In the genomic region with DNA sequence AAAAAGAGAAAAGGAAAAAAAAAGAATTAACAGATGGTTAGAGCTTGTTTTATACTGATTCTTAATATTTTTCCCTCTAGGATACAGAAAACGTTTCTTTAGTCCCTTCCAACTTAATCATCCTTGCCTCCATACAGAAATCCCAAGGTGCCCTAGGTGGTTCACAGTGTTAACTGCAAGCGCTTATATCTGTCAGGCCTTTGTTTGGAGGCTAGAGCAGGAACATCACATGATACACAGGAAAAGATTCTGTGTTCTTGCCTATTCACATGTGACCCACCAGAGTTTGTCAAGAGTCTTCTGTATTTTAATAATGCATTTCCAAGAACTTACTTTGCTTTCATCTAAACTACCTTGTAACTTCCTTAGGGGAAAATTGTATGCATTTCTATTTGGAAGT, we compare ENCODE assay signal across 34 cellular contexts.
"Had no signal": no experiment of that assay in that cellular context is flagged by ENCODE, and none has a peak within 500 bp of the region (broad histone marks: within the 10 kb centered on the region; RNA-seq: fewer than 3 reads in every experiment).

No MANE protein-coding gene starts in this region.

- H3K27me3 Mint-ChIP-seq: activated CD4-positive, alpha-beta memory T cell treated with anti-CD3 and anti-CD28 coated beads, Interleukin-2, amount 10 ng/mL, durations not matched to agents 7 days and 5 days; activated naive CD8-positive, alpha-beta T cell; activated naive CD8-positive, alpha-beta T cell treated with anti-CD3 and anti-CD28 coated beads, Interleukin-2, amount 50 U/mL, for 24 hours; brain had no signal

- DNase-seq: activated CD4-positive, alpha-beta memory T cell treated with anti-CD3 and anti-CD28 coated beads, Interleukin-2, amount 10 ng/mL, durations not matched to agents 7 days and 5 days; activated CD4-positive, alpha-beta T cell treated with anti-CD3 and anti-CD28 coated beads for 1 hour; activated CD4-positive, alpha-beta T cell treated with anti-CD3 and anti-CD28 coated beads for 48 hours; activated CD4-positive, CD25-positive, alpha-beta regulatory T cell; activated CD8-positive, alpha-beta memory T cell treated with anti-CD3 and anti-CD28 coated beads for 24 hours; activated CD8-positive, alpha-beta memory T cell treated with anti-CD3 and anti-CD28 coated beads, Interleukin-2, amount 10 ng/mL, durations not matched to agents 7 days and 5 days; activated CD8-positive, alpha-beta memory T cell treated with anti-CD3 and anti-CD28 coated beads, Interleukin-2, amount 50 U/mL, for 48 hours; activated effector memory CD4-positive, alpha-beta T cell treated with Interleukin-2 at 50 U/mL for 16 hours; activated naive CD4-positive, alpha-beta T cell treated with anti-CD3 and anti-CD28 coated beads, Interleukin-2, amount 10 ng/mL, durations not matched to agents 7 days and 5 days; activated naive CD8-positive, alpha-beta T cell treated with anti-CD3 and anti-CD28 coated beads, Interleukin-2, amount 50 U/mL, for 24 hours; activated T-cell treated with anti-CD3 and anti-CD28 coated beads, Interleukin-2, amount 50 U/mL, for 48 hours; anterior cingulate cortex; central memory CD4-positive, alpha-beta T cell; MM.1S; MV-4-11; NCI-H1092; NCI-H1436 treated with DMSO at 0.1 percent for 48 hours; NCI-H1694 treated with DMSO at 0.1 percent for 48 hours; NCI-H2029; NCI-H2171 treated with DMSO at 0.1 percent for 48 hours; NCI-H226; NCI-H446 treated with DMSO at 0.1 percent for 48 hours; NCI-H524; SIG-M5; SW 1271; T-helper 1 cell; T-helper 2 cell; T-helper 9 cell had no signal

- H3K9me3 Mint-ChIP-seq: activated CD4-positive, alpha-beta memory T cell treated with anti-CD3 and anti-CD28 coated beads, Interleukin-2, amount 10 ng/mL, durations not matched to agents 7 days and 5 days; activated naive CD4-positive, alpha-beta T cell treated with anti-CD3 and anti-CD28 coated beads, Interleukin-2, amount 10 ng/mL, durations not matched to agents 7 days and 5 days; activated naive CD8-positive, alpha-beta T cell treated with anti-CD3 and anti-CD28 coated beads, Interleukin-2, amount 50 U/mL, for 24 hours; brain had no signal

- H3K27ac ChIP-seq: KMS-11, VCaP had no signal

- FAIRE-seq: bronchial epithelial cell had no signal

- H3K27ac Mint-ChIP-seq: activated CD4-positive, alpha-beta memory T cell treated with anti-CD3 and anti-CD28 coated beads, Interleukin-2, amount 10 ng/mL, durations not matched to agents 7 days and 5 days; activated CD8-positive, alpha-beta memory T cell treated with anti-CD3 and anti-CD28 coated beads, Interleukin-2, amount 10 ng/mL, durations not matched to agents 7 days and 5 days; activated naive CD4-positive, alpha-beta T cell treated with anti-CD3 and anti-CD28 coated beads, Interleukin-2, amount 10 ng/mL, durations not matched to agents 7 days and 5 days; activated naive CD8-positive, alpha-beta T cell; activated naive CD8-positive, alpha-beta T cell treated with anti-CD3 and anti-CD28 coated beads, Interleukin-2, amount 50 U/mL, for 24 hours had no signal

- H3K4me1 Mint-ChIP-seq: activated CD4-positive, alpha-beta memory T cell treated with anti-CD3 and anti-CD28 coated beads, Interleukin-2, amount 10 ng/mL, durations not matched to agents 7 days and 5 days; activated CD8-positive, alpha-beta memory T cell treated with anti-CD3 and anti-CD28 coated beads, Interleukin-2, amount 10 ng/mL, durations not matched to agents 7 days and 5 days; activated naive CD4-positive, alpha-beta T cell treated with anti-CD3 and anti-CD28 coated beads, Interleukin-2, amount 10 ng/mL, durations not matched to agents 7 days and 5 days; activated naive CD8-positive, alpha-beta T cell treated with anti-CD3 and anti-CD28 coated beads, Interleukin-2, amount 50 U/mL, for 24 hours had no signal

- ATAC-seq: activated CD8-positive, alpha-beta memory T cell treated with anti-CD3 and anti-CD28 coated beads, Interleukin-2, amount 10 ng/mL, durations not matched to agents 7 days and 5 days; activated naive CD8-positive, alpha-beta T cell treated with anti-CD3 and anti-CD28 coated beads, Interleukin-2, amount 50 U/mL, for 24 hours; Panc1 had no signal

- H3K36me3 Mint-ChIP-seq: activated CD8-positive, alpha-beta memory T cell treated with anti-CD3 and anti-CD28 coated beads, Interleukin-2, amount 10 ng/mL, durations not matched to agents 7 days and 5 days; activated naive CD4-positive, alpha-beta T cell treated with anti-CD3 and anti-CD28 coated beads, Interleukin-2, amount 10 ng/mL, durations not matched to agents 7 days and 5 days; brain had no signal

- H3K4me3 Mint-ChIP-seq: activated CD4-positive, alpha-beta memory T cell treated with anti-CD3 and anti-CD28 coated beads, Interleukin-2, amount 10 ng/mL, durations not matched to agents 7 days and 5 days; activated CD8-positive, alpha-beta memory T cell treated with anti-CD3 and anti-CD28 coated beads, Interleukin-2, amount 10 ng/mL, durations not matched to agents 7 days and 5 days; activated naive CD4-positive, alpha-beta T cell treated with anti-CD3 and anti-CD28 coated beads, Interleukin-2, amount 10 ng/mL, durations not matched to agents 7 days and 5 days; activated naive CD8-positive, alpha-beta T cell; activated naive CD8-positive, alpha-beta T cell treated with anti-CD3 and anti-CD28 coated beads, Interleukin-2, amount 50 U/mL, for 24 hours; brain had no signal
